Comparison of ENCODE assay signal across 18 cellular contexts in the genomic region with DNA sequence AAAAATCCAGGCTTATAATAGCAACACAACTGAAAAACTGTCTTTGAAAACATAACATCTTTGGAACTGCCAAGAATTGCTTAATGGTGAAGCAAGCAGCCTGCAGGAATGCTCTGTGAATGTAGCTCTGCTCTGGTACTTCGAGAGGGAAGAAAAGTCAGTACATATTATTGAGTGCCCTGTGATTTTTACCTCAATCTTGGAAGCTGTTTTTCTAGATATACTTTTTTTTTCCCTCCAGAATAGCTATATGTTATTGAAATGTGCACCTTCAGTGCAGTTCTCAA.
DNase-seq lines count a peak whose midpoint lies in the region; ATAC-seq and TF ChIP-seq lines count a peak whose summit lies in the region.
"Had no signal": no experiment of that assay in that cellular context is flagged by ENCODE, and none has a peak within 500 bp of the region (broad histone marks: within the 10 kb centered on the region; RNA-seq: fewer than 3 reads in every experiment).

No MANE protein-coding gene starts in this region.

- H3K9ac ChIP-seq in SK-N-SH, result peak overlapping the region; percentile 47; the same call in 1 of the 2 replicates

- CTCF ChIA-PET in SK-N-SH (lab: Yijun Ruan, JAX), result interaction anchor here (0.6 to 2.1 kb wide), 6 partner anchors 10 to 338 kb away, joined by 3 to 7 read pairs (median 3); no protein-coding TSS in a partner anchor

- peaks cover 0 to 7% of the 10 kb centered on the region in 2 experiments for H3K36me3 ChIP-seq in SK-N-SH (replicated peaks in 1 of 2; ENCODE audit: control insufficient read depth in 1 of 2, insufficient read depth in 2 of 2, low read length in 1 of 2)
- H3K36me3 ChIP-seq: pancreas, sigmoid colon had no signal

- no peak overlapping the region for H3K4me3 Mint-ChIP-seq in nephron progenitor cell
- H3K4me3 Mint-ChIP-seq: T-cell had no signal

- no peak for TF ChIP-seq RAD21 in SK-N-SH (IDR thresholded peaks at IDR 0.05; ENCODE audit: low read length)

- H3K27ac ChIP-seq in SK-N-SH (ENCODE audit: low read depth in 2 of 2, low read length in 1 of 2), result peak overlapping the region; percentile 43 to 81; a peak in 3 of 4 replicates
- H3K27ac ChIP-seq: pancreas, RWPE1 had no signal

- TF ChIP-seq EP300 in SK-N-SH (IDR thresholded peaks at IDR 0.05; ENCODE audit: borderline replicate concordance in 1 of 2, low read depth in 1 of 2, low read length in 1 of 2), result peak in 1 of 2 experiments; percentile 6; a peak in 1 of 4 replicates

- peaks cover 6% of the 10 kb centered on the region for H3K9me3 Mint-ChIP-seq in nephron progenitor cell
- H3K9me3 Mint-ChIP-seq: T-cell had no signal

- peak; percentile 49 for DNase-seq in EL
- no peak for DNase-seq in SK-N-SH
- peak; percentile 73 for DNase-seq in fibroblast of mammary gland (ENCODE audit: low read depth)
- peak; percentile 47 for DNase-seq in skeletal muscle cell (ENCODE audit: low read depth)
- DNase-seq in stimulated activated naive CD4-positive, alpha-beta T cell treated with Interleukin-2 at 50 U/mL for 16 hours (lab: John Stamatoyannopoulos, UW), result no peak
- DNase-seq in nephron progenitor cell, result no peak
- no peak for DNase-seq in NCI-H146 treated with DMSO at 0.1 percent for 48 hours (lab: John Stamatoyannopoulos, UW; ENCODE audit: unreplicated experiment)
- DNase-seq: activated CD4-positive, alpha-beta T cell treated with anti-CD3 and anti-CD28 coated beads, Interleukin-2, amount 50 U/mL, for 48 hours; activated naive CD4-positive, alpha-beta T cell treated with anti-CD3 and anti-CD28 coated beads, Interleukin-2, amount 50 U/mL, for 16 hours; activated T-cell treated with anti-CD3 and anti-CD28 coated beads, Interleukin-2, amount 50 U/mL, for 1 hour; GDM1; NCI-H774; pancreas; sigmoid colon; stimulated activated CD4-positive, alpha-beta T cell treated with anti-CD3 and anti-CD28 coated beads, Interleukin-4, amount 100 ng/mL, for 24 hours; T-cell had no signal

- H3F3A ChIP-seq in SK-N-SH (replicated peaks; ENCODE audit: insufficient read depth), result peaks cover 24% of the 10 kb centered on the region

- H3K4me1 ChIP-seq in SK-N-SH (ENCODE audit: control insufficient read depth in 1 of 2, insufficient read depth in 2 of 2, low read depth in 1 of 2, low read length in 1 of 2), result peaks cover 5 to 23% of the 10 kb centered on the region in 2 experiments; a peak in 2 of 4 replicates

- H3K27me3 ChIP-seq in SK-N-SH (ENCODE audit: insufficient read depth), result no peaks in the 10 kb centered on the region
- H3K27me3 ChIP-seq: pancreas, sigmoid colon had no signal

- H3K4me1 Mint-ChIP-seq in nephron progenitor cell, result peaks cover 9% of the 10 kb centered on the region

- peaks cover 67% of the 10 kb centered on the region for H3K79me2 ChIP-seq in SK-N-SH (ENCODE audit: insufficient read depth)

- H3K4me3 ChIP-seq in SK-N-SH (ENCODE audit: low read depth in 2 of 2, low read length in 1 of 2) (no peak overlapping the region), fibroblast of mammary gland (ENCODE audit: control insufficient read depth, low read depth, low read length) (no peak overlapping the region), skeletal muscle cell (ENCODE audit: low read depth, low read length) (no peak overlapping the region)
- H3K4me3 ChIP-seq: pancreas, sigmoid colon had no signal

- POLR2A ChIA-PET in SK-N-SH (lab: Yijun Ruan, JAX), result interaction anchor here (0.9 kb wide), 1 partner anchor 89 kb away, joined by 3 read pairs; no protein-coding TSS in a partner anchor

- H3K27ac Mint-ChIP-seq in nephron progenitor cell, result no peak overlapping the region
- H3K27ac Mint-ChIP-seq: T-cell had no signal

- peak overlapping the region; percentile 38 for H3K4me2 ChIP-seq in SK-N-SH

- no peak for ATAC-seq in HG02938 (IDR thresholded peaks at IDR 0.05; ENCODE audit: unreplicated experiment)
- ATAC-seq: pancreas, T-cell had no signal

- no peaks in the 10 kb centered on the region for H3K9me2 ChIP-seq in SK-N-SH

- no peaks in the 10 kb centered on the region for H3K9me3 ChIP-seq in SK-N-SH
- H3K9me3 ChIP-seq: pancreas, sigmoid colon had no signal

- 21% methylated on average over 1 of the region's 1 CpG for WGBS in SK-N-SH (ENCODE audit: low lambda C conversion rate)

- no peaks in the 10 kb centered on the region for H4K20me1 ChIP-seq in SK-N-SH (ENCODE audit: insufficient read depth)

- no peak overlapping the region for H2AFZ ChIP-seq in SK-N-SH (ENCODE audit: low read depth)

- TF ChIP-seq CTCF in SK-N-SH (IDR thresholded peaks at IDR 0.05) (no peak), fibroblast of mammary gland (conservative IDR thresholded peaks at IDR 0.05; ENCODE audit: control insufficient read depth, insufficient read depth, low read depth, low read length) (no peak), nephron progenitor cell (IDR thresholded peaks at IDR 0.05) (no peak)

- H3K36me3 Mint-ChIP-seq in nephron progenitor cell (ENCODE audit: low read depth), result peaks cover 56% of the 10 kb centered on the region

- no peaks in the 10 kb centered on the region for H3K27me3 Mint-ChIP-seq in nephron progenitor cell (ENCODE audit: low read depth, poor library complexity)
- H3K27me3 Mint-ChIP-seq: T-cell had no signal

TF ChIP-seq in SK-N-SH, 30 proteins besides CTCF, POLR2A, EP300 and RAD21:
- no peak for TF ChIP-seq GABPA (IDR thresholded peaks at IDR 0.05; ENCODE audit: low read depth)
- TF ChIP-seq TCF12 (IDR thresholded peaks at IDR 0.05), result peak; percentile 2
- TF ChIP-seq NFIC (IDR thresholded peaks at IDR 0.05; ENCODE audit: borderline replicate concordance), result peak; percentile 12; the same call in 1 of the 2 replicates

Comparison
In these comparisons a context has a peak if more than half of its experiments do, and no peak if none do; other contexts are left out.
1. DNase-seq: peak in EL (single experiment), fibroblast of mammary gland (single experiment) and skeletal muscle cell (single experiment); none in SK-N-SH (single experiment), stimulated activated naive CD4-positive, alpha-beta T cell treated with Interleukin-2 at 50 U/mL for 16 hours (single experiment), nephron progenitor cell (single experiment) and NCI-H146 treated with DMSO at 0.1 percent for 48 hours (single experiment).